Comparison of ENCODE assay signal across 36 cellular contexts in the genomic region with DNA sequence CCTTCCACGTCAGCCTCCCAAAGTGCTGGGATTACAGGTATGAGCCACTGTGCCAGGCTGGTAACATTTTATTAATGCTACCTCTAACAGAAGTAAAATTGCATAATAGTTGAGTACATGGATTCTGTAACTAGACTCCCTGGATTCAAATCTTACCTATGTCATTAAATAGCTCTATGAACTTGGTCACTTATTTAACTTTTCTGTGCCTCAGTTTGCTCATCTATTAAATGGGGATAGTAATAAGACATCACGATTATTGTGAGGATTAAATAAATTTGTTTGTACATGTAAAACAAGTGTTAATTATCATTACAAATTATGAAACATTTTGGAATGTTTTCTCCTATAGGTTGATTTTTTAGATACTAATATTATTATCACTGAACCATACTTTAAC.
"Had no signal": no experiment of that assay in that cellular context is flagged by ENCODE, and none has a peak within 500 bp of the region (broad histone marks: within the 10 kb centered on the region; RNA-seq: fewer than 3 reads in every experiment).

No MANE protein-coding gene starts in this region.

- H3K27ac Mint-ChIP-seq: activated B cell treated with CpG ODN at 0.5 μM for 24 hours; activated CD4-positive, alpha-beta memory T cell treated with anti-CD3 and anti-CD28 coated beads for 36 hours; activated CD4-positive, alpha-beta T cell treated with anti-CD3 and anti-CD28 coated beads, Interleukin-2, amount 10 ng/mL, durations not matched to agents 24 days and 14 days; activated CD8-positive, alpha-beta T cell treated with anti-CD3 and anti-CD28 coated beads for 36 hours; activated naive CD4-positive, alpha-beta T cell treated with anti-CD3 and anti-CD28 coated beads for 36 hours; activated naive CD4-positive, alpha-beta T cell treated with anti-CD3 and anti-CD28 coated beads, Interleukin-2, amount 50 U/mL, for 72 hours; activated naive CD8-positive, alpha-beta T cell treated with anti-CD3 and anti-CD28 coated beads for 36 hours; activated T-cell treated with anti-CD3 and anti-CD28 coated beads, Interleukin-2, amount 50 U/mL, for 72 hours; activated T-helper 17 cell treated with anti-CD3 and anti-CD28 coated beads, Interleukin-2, amount 50 U/mL, for 72 hours; T-helper 1 cell treated with Interleukin-12 subunit alpha and Interleukin-12 subunit beta and Interleukin-4 antibody, amounts not matched to agents 30 μg/mL and 1 μg/mL, for 36 hours; T-helper 2 cell treated with Interferon-gamma antibody and Interleukin-4, amounts not matched to agents 5 μg/mL and 100 μg/mL, for 36 hours had no signal

- H3K27me3 Mint-ChIP-seq: activated B cell treated with CpG ODN at 0.5 μM for 24 hours; activated CD4-positive, alpha-beta memory T cell treated with anti-CD3 and anti-CD28 coated beads for 36 hours; activated CD4-positive, alpha-beta T cell treated with anti-CD3 and anti-CD28 coated beads, Interleukin-2, amount 10 ng/mL, durations not matched to agents 24 days and 14 days; activated CD8-positive, alpha-beta T cell treated with anti-CD3 and anti-CD28 coated beads for 36 hours; activated naive CD8-positive, alpha-beta T cell treated with anti-CD3 and anti-CD28 coated beads for 36 hours; activated T-helper 17 cell treated with anti-CD3 and anti-CD28 coated beads, Interleukin-2, amount 50 U/mL, for 72 hours had no signal

- H3K4me1 ChIP-seq: body of pancreas, breast epithelium had no signal

- FAIRE-seq: astrocyte, TTC549 had no signal

- H3K9me3 ChIP-seq: adrenal gland, body of pancreas, breast epithelium had no signal

- H3K27ac ChIP-seq: adrenal gland, body of pancreas, brain microvascular endothelial cell, breast epithelium, VCaP had no signal

- H3K36me3 Mint-ChIP-seq: activated naive CD4-positive, alpha-beta T cell treated with anti-CD3 and anti-CD28 coated beads, Interleukin-2, amount 50 U/mL, for 72 hours had no signal

- H3K36me3 ChIP-seq: breast epithelium had no signal

- H3K4me3 ChIP-seq: adrenal gland, body of pancreas, breast epithelium had no signal

- DNase-seq: activated B cell treated with CpG ODN at 0.5 μM for 24 hours; activated CD4-positive, alpha-beta memory T cell treated with anti-CD3 and anti-CD28 coated beads for 36 hours; activated CD4-positive, alpha-beta T cell treated with anti-CD3 and anti-CD28 coated beads for 4 hours; activated CD4-positive, alpha-beta T cell treated with anti-CD3 and anti-CD28 coated beads, Interleukin-2, amount 10 ng/mL, durations not matched to agents 24 days and 14 days; activated CD4-positive, alpha-beta T cell treated with anti-CD3 and anti-CD28 coated beads, Interleukin-2, amount 50 U/mL, for 1 hour; activated CD4-positive, alpha-beta T cell treated with anti-CD3 and anti-CD28 coated beads, Interleukin-2, amount 50 U/mL, for 4 hours; activated CD4-positive, CD25-positive, alpha-beta regulatory T cell treated with anti-CD3 and anti-CD28 coated beads, Interleukin-2, amount 50 U/mL, for 72 hours; activated CD8-positive, alpha-beta memory T cell treated with anti-CD3 and anti-CD28 coated beads, Interleukin-2, amount 50 U/mL, for 4 hours; activated CD8-positive, alpha-beta T cell treated with anti-CD3 and anti-CD28 coated beads for 36 hours; activated effector memory CD4-positive, alpha-beta T cell treated with anti-CD3 and anti-CD28 coated beads, Interleukin-2, amount 50 U/mL, for 16 hours; activated gamma-delta T cell treated with Interleukin-2 at 50 U/mL for 16 hours; activated naive CD4-positive, alpha-beta T cell; activated naive CD4-positive, alpha-beta T cell treated with anti-CD3 and anti-CD28 coated beads for 36 hours; activated naive CD4-positive, alpha-beta T cell treated with anti-CD3 and anti-CD28 coated beads, Interleukin-2, amount 50 U/mL, for 16 hours; activated naive CD8-positive, alpha-beta T cell treated with anti-CD3 and anti-CD28 coated beads for 36 hours; activated T-cell treated with anti-CD3 and anti-CD28 coated beads for 4 hours; activated T-cell treated with anti-CD3 and anti-CD28 coated beads, Interleukin-2, amount 50 U/mL, for 1 hour; activated T-cell treated with anti-CD3 and anti-CD28 coated beads, Interleukin-2, amount 50 U/mL, for 4 hours; activated T-cell treated with anti-CD3 and anti-CD28 coated beads, Interleukin-2, amount 50 U/mL, for 72 hours; adrenal gland; amniotic stem cell; aorta; body of pancreas; brain microvascular endothelial cell; central memory CD4-positive, alpha-beta T cell; T-helper 2 cell; T-helper 9 cell had no signal

- H3K27me3 ChIP-seq: adrenal gland, body of pancreas, brain microvascular endothelial cell, breast epithelium had no signal

- H3K4me3 Mint-ChIP-seq: activated B cell treated with CpG ODN at 0.5 μM for 24 hours; activated CD4-positive, alpha-beta memory T cell treated with anti-CD3 and anti-CD28 coated beads for 36 hours; activated CD4-positive, alpha-beta T cell treated with anti-CD3 and anti-CD28 coated beads, Interleukin-2, amount 10 ng/mL, durations not matched to agents 24 days and 14 days; activated CD8-positive, alpha-beta T cell treated with anti-CD3 and anti-CD28 coated beads for 36 hours; activated naive CD4-positive, alpha-beta T cell treated with anti-CD3 and anti-CD28 coated beads for 36 hours; activated naive CD8-positive, alpha-beta T cell treated with anti-CD3 and anti-CD28 coated beads for 36 hours; activated T-cell treated with anti-CD3 and anti-CD28 coated beads, Interleukin-2, amount 50 U/mL, for 4 hours; activated T-cell treated with anti-CD3 and anti-CD28 coated beads, Interleukin-2, amount 50 U/mL, for 72 hours; activated T-helper 1 cell treated with anti-CD3 and anti-CD28 coated beads, Interleukin-12 subunit alpha, Interleukin-12 subunit beta, Interleukin-2, Interleukin-4 antibody, amounts not matched to agents 30 ng/mL and 10 ng/mL and 1 ng/mL, durations not matched to agents 14 hours and 24 hours and 36 hours; activated T-helper 17 cell treated with anti-CD3 and anti-CD28 coated beads, Interleukin-2, amount 50 U/mL, for 72 hours; T-helper 1 cell treated with Interleukin-12 subunit alpha and Interleukin-12 subunit beta and Interleukin-4 antibody, amounts not matched to agents 30 μg/mL and 1 μg/mL, for 36 hours; T-helper 2 cell treated with Interferon-gamma antibody and Interleukin-4, amounts not matched to agents 5 μg/mL and 100 μg/mL, for 36 hours had no signal

- ATAC-seq: activated CD8-positive, alpha-beta T cell treated with anti-CD3 and anti-CD28 coated beads for 36 hours; activated naive CD4-positive, alpha-beta T cell treated with anti-CD3 and anti-CD28 coated beads, Interleukin-2, amount 50 U/mL, for 72 hours; activated T-cell treated with anti-CD3 and anti-CD28 coated beads, Interleukin-2, amount 50 U/mL, for 4 hours; activated T-cell treated with anti-CD3 and anti-CD28 coated beads, Interleukin-2, amount 50 U/mL, for 72 hours; activated T-helper 17 cell treated with anti-CD3 and anti-CD28 coated beads, Interleukin-2, amount 50 U/mL, for 72 hours; body of pancreas had no signal

- H3K4me1 Mint-ChIP-seq: activated T-helper 17 cell treated with anti-CD3 and anti-CD28 coated beads, Interleukin-2, amount 50 U/mL, for 72 hours had no signal

- H3K9me3 Mint-ChIP-seq: activated B cell treated with CpG ODN at 0.5 μM for 24 hours; activated CD4-positive, alpha-beta memory T cell treated with anti-CD3 and anti-CD28 coated beads for 36 hours; activated CD4-positive, alpha-beta T cell treated with anti-CD3 and anti-CD28 coated beads, Interleukin-2, amount 10 ng/mL, durations not matched to agents 24 days and 14 days; activated CD8-positive, alpha-beta T cell treated with anti-CD3 and anti-CD28 coated beads for 36 hours; activated naive CD4-positive, alpha-beta T cell treated with anti-CD3 and anti-CD28 coated beads for 36 hours; activated naive CD4-positive, alpha-beta T cell treated with anti-CD3 and anti-CD28 coated beads, Interleukin-2, amount 50 U/mL, for 72 hours; activated naive CD8-positive, alpha-beta T cell treated with anti-CD3 and anti-CD28 coated beads for 36 hours; activated T-cell treated with anti-CD3 and anti-CD28 coated beads, Interleukin-2, amount 50 U/mL, for 4 hours; activated T-cell treated with anti-CD3 and anti-CD28 coated beads, Interleukin-2, amount 50 U/mL, for 72 hours; activated T-helper 1 cell treated with anti-CD3 and anti-CD28 coated beads, Interleukin-12 subunit alpha, Interleukin-12 subunit beta, Interleukin-2, Interleukin-4 antibody, amounts not matched to agents 30 ng/mL and 10 ng/mL and 1 ng/mL, durations not matched to agents 14 hours and 24 hours and 36 hours; activated T-helper 17 cell treated with anti-CD3 and anti-CD28 coated beads, Interleukin-2, amount 50 U/mL, for 72 hours; T-helper 1 cell treated with Interleukin-12 subunit alpha and Interleukin-12 subunit beta and Interleukin-4 antibody, amounts not matched to agents 30 μg/mL and 1 μg/mL, for 36 hours; T-helper 2 cell treated with Interferon-gamma antibody and Interleukin-4, amounts not matched to agents 5 μg/mL and 100 μg/mL, for 36 hours had no signal
